Comparison of ENCODE assay signal across 9 cellular contexts in genomic region chr22:18156878-18157713, GRCh38. TPM values are rescaled to one million over a fixed set of nuclear protein-coding genes. Genes with fewer than 3 reads are reported as not detected.
DNase-seq lines count a peak whose midpoint lies in the region; ATAC-seq and TF ChIP-seq lines count a peak whose summit lies in the region.
"Had no signal": no experiment of that assay in that cellular context is flagged by ENCODE, and none has a peak within 500 bp of the region (broad histone marks: within the 10 kb centered on the region; RNA-seq: fewer than 3 reads in every experiment).

No MANE protein-coding gene starts in this region.

- peak overlapping the region; percentile 82 to 88 for H4K8ac ChIP-seq in IMR-90 (ENCODE audit: low read depth in 2 of 2, low read length in 2 of 2)

- H2AFZ ChIP-seq in IMR-90 (replicated peaks; ENCODE audit: low read length, poor library complexity): peak overlapping the region; percentile 79

- H3K79me1 ChIP-seq in IMR-90 (ENCODE audit: low read depth in 1 of 2, low read length in 2 of 2): peaks cover 0 to 6% of the 10 kb centered on the region in 2 experiments; a peak in 1 of 4 replicates

- peak; percentile 6 for DNase-seq in DMS114 treated with DMSO at 0.1 percent for 48 hours (lab: John Stamatoyannopoulos, UW; ENCODE audit: unreplicated experiment)
- DNase-seq in IMR-90: peak; percentile 99
- peak; percentile 5 for DNase-seq in RPMI8226
- peak in 47 of 56 donors; percentile 5 to 81 (median 32) for DNase-seq in amygdala (lab: John Stamatoyannopoulos, UW)
- DNase-seq in left ventricle myocardium superior: peak; percentile 71
- DNase-seq in retina: peak; percentile 79
- no peak for DNase-seq in GM19238 (ENCODE audit: insufficient read length, low spot score)
- DNase-seq: activated B cell treated with CpG ODN at 0.5 μM for 24 hours had no signal

- no peaks in the 10 kb centered on the region for H3K9me3 ChIP-seq in IMR-90 (ENCODE audit: control insufficient read depth, insufficient read depth, low read length)

- dilution Hi-C loops in IMR-90 (cut with HindIII; ENCODE audit: low sequenced_read_pairs, unreplicated experiment): no loop called here

- peaks cover 16% of the 10 kb centered on the region for H3K4me1 ChIP-seq in IMR-90 (ENCODE audit: control insufficient read depth, insufficient read depth, low read length)

- H2AK9ac ChIP-seq in IMR-90 (replicated peaks; ENCODE audit: low read depth, low read length, poor library complexity): peak overlapping the region; percentile 90

- H3K4me2 ChIP-seq in IMR-90 (ENCODE audit: low read depth, low read length): no peak overlapping the region

- H2BK20ac ChIP-seq in IMR-90 (ENCODE audit: low read depth, low read length): peak overlapping the region; percentile 90; the same call in 1 of the 2 replicates

- peak overlapping the region; percentile 26; the same call in 1 of the 2 replicates for H3K14ac ChIP-seq in IMR-90 (replicated peaks; ENCODE audit: low read depth, low read length)

- WGBS in IMR-90 (ENCODE audit: extremely low coverage in 2 of 2, insufficient read length in 1 of 2), 2 experiments: 0% methylated on average over 5 of the region's 24 CpGs; no CpG with 5 or more reads in 1 of the 2 experiments

- BruUV-seq in IMR-90 (replicated peaks; lab: Mats Ljungman, UMichigan): no TSS peak

- peak overlapping the region; percentile 18; the same call in 1 of the 2 replicates for H3K18ac ChIP-seq in IMR-90 (ENCODE audit: low read depth, low read length)

- H3K27me3 ChIP-seq in IMR-90 (ENCODE audit: control insufficient read depth, insufficient read depth, low read length): no peaks in the 10 kb centered on the region

- H3K27ac ChIP-seq in IMR-90 (ENCODE audit: insufficient read depth, low read length): peak overlapping the region; percentile 88

- in situ Hi-C loops in IMR-90 (cut with MboI; ENCODE audit: low sequenced_read_pairs): no loop called here

- ATAC-seq in IMR-90 (ENCODE audit: low read depth): peak; percentile 92
- ATAC-seq in left ventricle myocardium superior: peak; percentile 90
- no peak for ATAC-seq in HG02610 (IDR thresholded peaks at IDR 0.05; ENCODE audit: unreplicated experiment)

- peak overlapping the region; percentile 18 for H4K5ac ChIP-seq in IMR-90 (ENCODE audit: low read depth, low read length)

- TF ChIP-seq POLR2A in IMR-90 (IDR thresholded peaks at IDR 0.05; ENCODE audit: low read depth, low read length): peak; percentile 56; the same call in 1 of the 2 replicates

- peak overlapping the region; percentile 42; the same call in 2 of the 3 replicates for H2BK15ac ChIP-seq in IMR-90 (ENCODE audit: low read depth, low read length)

- H3K9me1 ChIP-seq in IMR-90 (ENCODE audit: insufficient read depth, low read length): peaks cover 7% of the 10 kb centered on the region; the same call in 1 of the 2 replicates

- H3K56ac ChIP-seq in IMR-90 (ENCODE audit: extremely low read depth, insufficient read depth, low read length): peak overlapping the region; percentile 67

- H3K4ac ChIP-seq in IMR-90 (ENCODE audit: low read depth, low read length): peak overlapping the region; percentile 83

- peak overlapping the region; percentile 64; the same call in 1 of the 2 replicates for H2AK5ac ChIP-seq in IMR-90 (ENCODE audit: low read depth, low read length)

- H4K20me1 ChIP-seq in IMR-90 (ENCODE audit: insufficient read depth, low read length): no peaks in the 10 kb centered on the region

- H3K23ac ChIP-seq in IMR-90 (ENCODE audit: low read depth, low read length): no peak overlapping the region

- intact Hi-C loops in IMR-90 (cut with micrococcal nuclease) (loop anchor here (2.0 kb wide), 1 partner anchor 64 kb away; no protein-coding TSS in a partner anchor), left ventricle myocardium superior (cut with micrococcal nuclease) (no loop called here)

- TF ChIP-seq RAD21 in IMR-90 (IDR thresholded peaks at IDR 0.05; ENCODE audit: low read length): peak; percentile 99

- peak overlapping the region; percentile 33; the same call in 1 of the 2 replicates for H3K9ac ChIP-seq in IMR-90 (ENCODE audit: low read depth, low read length)

- CTCF ChIA-PET in IMR-90 (lab: Yijun Ruan, JAX): interaction anchor here (0.7 to 1.0 kb wide), 2 partner anchors 81 to 435 kb away, joined by 3 to 5 read pairs; no protein-coding TSS in a partner anchor

- peak; percentile 99 for TF ChIP-seq CTCF in IMR-90 (conservative IDR thresholded peaks at IDR 0.05; ENCODE audit: low read depth, low read length)

- H2BK5ac ChIP-seq in IMR-90 (ENCODE audit: low read depth, low read length, poor library complexity, severe bottlenecking): peak overlapping the region; percentile 63

- H3K36me3 ChIP-seq in IMR-90 (ENCODE audit: control insufficient read depth, insufficient read depth, low read length): no peaks in the 10 kb centered on the region

- POLR2A ChIA-PET in IMR-90 (lab: Charles Lee; ENCODE audit: unreplicated experiment): no interaction called here

- H4K91ac ChIP-seq in IMR-90 (ENCODE audit: insufficient read depth, low read depth, low read length): peak overlapping the region; percentile 93

- no peak overlapping the region for H3K4me3 ChIP-seq in IMR-90 (ENCODE audit: insufficient read depth, low read depth, low read length)

- peak overlapping the region; percentile 78 for H2BK120ac ChIP-seq in IMR-90 (ENCODE audit: low read depth, low read length)

TF ChIP-seq in IMR-90, 13 proteins besides CTCF, POLR2A, EP300 and RAD21:
- TF ChIP-seq FOS (IDR thresholded peaks at IDR 0.05; ENCODE audit: low read depth, low read length) (peak; percentile 63), CHD1 (IDR thresholded peaks at IDR 0.05; ENCODE audit: low read depth, low read length) (no peak), MXI1 (IDR thresholded peaks at IDR 0.05; ENCODE audit: borderline replicate concordance, low read depth, low read length) (0 out of 2 replicates have a peak, but pooled peaks have one; percentile 45), ELK1 (IDR thresholded peaks at IDR 0.05; ENCODE audit: borderline replicate concordance, low read depth, low read length) (no peak), SMC3 (IDR thresholded peaks at IDR 0.05; ENCODE audit: low read depth, low read length) (peak; percentile 97), MAZ (IDR thresholded peaks at IDR 0.05; ENCODE audit: borderline replicate concordance, low read depth, low read length) (peak; percentile 54; the same call in 1 of the 2 replicates), BHLHE40 (IDR thresholded peaks at IDR 0.05; ENCODE audit: low read depth, low read length) (peak; percentile 86), MAFK (IDR thresholded peaks at IDR 0.05; ENCODE audit: low read depth, low read length) (no peak), CEBPB (IDR thresholded peaks at IDR 0.05; ENCODE audit: low read depth, low read length) (no peak), RCOR1 (IDR thresholded peaks at IDR 0.05; ENCODE audit: insufficient replicate concordance, low read length) (peak; percentile 92)
- TF ChIP-seq, protein P1, sequence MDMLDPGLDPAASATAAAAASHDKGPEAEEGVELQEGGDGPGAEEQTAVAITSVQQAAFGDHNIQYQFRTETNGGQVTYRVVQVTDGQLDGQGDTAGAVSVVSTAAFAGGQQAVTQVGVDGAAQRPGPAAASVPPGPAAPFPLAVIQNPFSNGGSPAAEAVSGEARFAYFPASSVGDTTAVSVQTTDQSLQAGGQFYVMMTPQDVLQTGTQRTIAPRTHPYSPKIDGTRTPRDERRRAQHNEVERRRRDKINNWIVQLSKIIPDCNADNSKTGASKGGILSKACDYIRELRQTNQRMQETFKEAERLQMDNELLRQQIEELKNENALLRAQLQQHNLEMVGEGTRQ (IDR thresholded peaks at IDR 0.05; ENCODE audit: low read depth, low read length): no peak
TF ChIP-seq in IMR-90: peak in this region for 6.

RNA-seq across cellular contexts. Expression of gene USP18, which starts 7.1 kb away (rescaled TPM):
- total RNA-seq in IMR-90 (2012; rRNA removed): 9.2 and 10.6 TPM in 2 replicates
- polyA plus RNA-seq in IMR-90 (2012; rRNA removed): 6.1 and 6.6 TPM in 2 replicates
- polyA plus RNA-seq in IMR-90 (2012; cell fraction: cytosol; rRNA removed): 4.6 and 6.9 TPM in 2 replicates
- 2.0 and 4.8 TPM in 2 replicates for polyA plus RNA-seq in IMR-90 (2012; cell fraction: nucleus; rRNA removed; ENCODE audit: low replicate concordance)
- 2.6 TPM for total RNA-seq in left ventricle myocardium superior

RNA-seq across cellular contexts. Expression of gene TUBA8, which starts 46.5 kb away (rescaled TPM):
- total RNA-seq in IMR-90 (2012; rRNA removed): 1.4 and 1.9 TPM in 2 replicates
- polyA plus RNA-seq in IMR-90 (2012; rRNA removed): 2.2 and 2.8 TPM in 2 replicates
- 1.3 and 2.5 TPM in 2 replicates for polyA plus RNA-seq in IMR-90 (2012; cell fraction: cytosol; rRNA removed)
- 4.1 and 6.9 TPM in 2 replicates for polyA plus RNA-seq in IMR-90 (2012; cell fraction: nucleus; rRNA removed; ENCODE audit: low replicate concordance)
- total RNA-seq in left ventricle myocardium superior: 298 TPM

Comparison
In these comparisons a context has a peak if more than half of its experiments do, and no peak if none do; other contexts are left out.
1. RNA of gene TUBA8, which starts 46.5 kb away (total RNA-seq): 298 TPM in left ventricle myocardium superior (single experiment); 1.4 to 1.9 TPM in IMR-90; every median in the first group is over 100 times any median in the second.